In the genomic region with DNA sequence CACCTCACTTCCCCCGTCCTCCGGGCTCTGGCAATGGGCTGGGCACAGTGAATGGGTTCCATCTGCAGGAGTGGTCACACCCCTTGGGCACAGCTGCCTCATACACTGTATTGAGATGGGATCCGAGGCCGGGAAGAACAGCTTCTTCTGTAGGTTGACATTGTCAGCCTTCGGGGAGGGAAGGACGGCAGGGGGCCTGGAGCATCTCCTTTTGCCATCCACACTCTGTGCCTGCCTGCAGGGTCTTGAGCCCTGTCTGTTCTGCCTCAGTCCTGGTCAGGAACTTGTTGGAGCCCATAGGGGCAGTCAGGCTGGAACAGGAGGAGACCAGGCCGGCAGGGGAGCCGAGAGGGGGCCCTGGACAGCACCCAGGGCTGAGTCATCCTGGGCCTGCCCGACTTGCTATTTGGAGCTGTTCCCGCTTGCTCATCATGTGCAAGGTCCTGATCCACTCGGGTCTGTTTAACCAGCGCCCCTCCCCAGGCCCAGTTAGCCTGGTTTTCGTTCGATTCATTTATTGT, we compare ENCODE assay signal across 9 cellular contexts.
DNase-seq lines count a peak whose midpoint lies in the region; ATAC-seq and TF ChIP-seq lines count a peak whose summit lies in the region.
"Had no signal": no experiment of that assay in that cellular context is flagged by ENCODE, and none has a peak within 500 bp of the region (broad histone marks: within the 10 kb centered on the region; RNA-seq: fewer than 3 reads in every experiment).

No MANE protein-coding gene starts in this region.

- peaks cover 5 to 56% of the 10 kb centered on the region in 2 donors for H3K4me1 ChIP-seq in lung (ENCODE audit: control insufficient read depth in 2 of 2, insufficient read depth in 2 of 2, low read length in 2 of 2)
- peaks cover 100% of the 10 kb centered on the region for H3K4me1 ChIP-seq in vagina

- H3K36me3 ChIP-seq in lung (ENCODE audit: control insufficient read depth in 2 of 2, insufficient read depth in 2 of 2, low read length in 2 of 2) = no peaks in the 10 kb centered on the region
- no peaks in the 10 kb centered on the region for H3K36me3 ChIP-seq in vagina

- TF ChIP-seq CTCF in chondrocyte (IDR thresholded peaks at IDR 0.05) = peak; percentile 24
- no peak for TF ChIP-seq CTCF in lung (IDR thresholded peaks at IDR 0.05; ENCODE audit: control extremely low read depth, extremely low read depth)
- no peak for TF ChIP-seq CTCF in vagina (IDR thresholded peaks at IDR 0.05)

- no peaks in the 10 kb centered on the region for H3K9me3 ChIP-seq in lung (ENCODE audit: control insufficient read depth in 2 of 2, insufficient read depth in 1 of 2, low read length in 1 of 2)
- H3K9me3 ChIP-seq in vagina = no peaks in the 10 kb centered on the region

- peak overlapping the region; percentile 25 to 41 for H3K27ac ChIP-seq in lung (ENCODE audit: low read depth in 1 of 2, low read length in 1 of 2)
- H3K27ac ChIP-seq in vagina = peak overlapping the region; percentile 98

- H3K4me1 Mint-ChIP-seq in activated naive CD4-positive, alpha-beta T cell treated with anti-CD3 and anti-CD28 coated beads, Interleukin-2, amount 50 U/mL, for 24 hours = peaks cover 80% of the 10 kb centered on the region
- H3K4me1 Mint-ChIP-seq in chondrocyte (ENCODE audit: low read depth) = peaks cover 84% of the 10 kb centered on the region

- TF ChIP-seq POLR2A in vagina (IDR thresholded peaks at IDR 0.05) = no peak

- H3K27ac Mint-ChIP-seq in activated naive CD4-positive, alpha-beta T cell treated with anti-CD3 and anti-CD28 coated beads, Interleukin-2, amount 50 U/mL, for 24 hours = peak overlapping the region; percentile 17
- H3K27ac Mint-ChIP-seq in activated naive CD4-positive, alpha-beta T cell treated with anti-CD3 and anti-CD28 coated beads, Interleukin-2, amount 50 U/mL, for 72 hours = no peak overlapping the region
- H3K27ac Mint-ChIP-seq in chondrocyte (ENCODE audit: unreplicated experiment) = peak overlapping the region; percentile 93

- DNase-seq in activated naive CD4-positive, alpha-beta T cell treated with anti-CD3 and anti-CD28 coated beads, Interleukin-2, amount 50 U/mL, for 72 hours (ENCODE audit: low spot score in 2 of 2) = no peak
- DNase-seq in chondrocyte (ENCODE audit: low spot score) (no peak), lung (ENCODE audit: low spot score) (no peak), vagina (ENCODE audit: extremely low spot score in 2 of 2) (no peak), putamen (ENCODE audit: low spot score) (no peak), SIG-M5 treated with dmso at 0.1 percent for 504 hours (lab: John Stamatoyannopoulos, UW; ENCODE audit: unreplicated experiment) (no peak)
- DNase-seq: NCI-H2107 had no signal

- intact Hi-C loops in vagina (cut with DNase I) = loop anchor here (5.0 kb wide), 1 partner anchor 65 kb away; no protein-coding TSS in a partner anchor

- H3K27me3 ChIP-seq in lung (ENCODE audit: control insufficient read depth, insufficient read depth) (no peaks in the 10 kb centered on the region), vagina (no peaks in the 10 kb centered on the region)

- no peak overlapping the region for H3K4me3 Mint-ChIP-seq in activated naive CD4-positive, alpha-beta T cell treated with anti-CD3 and anti-CD28 coated beads, Interleukin-2, amount 50 U/mL, for 24 hours
- H3K4me3 Mint-ChIP-seq in chondrocyte (ENCODE audit: unreplicated experiment) = no peak overlapping the region

- no peaks in the 10 kb centered on the region for H3K27me3 Mint-ChIP-seq in activated naive CD4-positive, alpha-beta T cell treated with anti-CD3 and anti-CD28 coated beads, Interleukin-2, amount 50 U/mL, for 24 hours
- no peaks in the 10 kb centered on the region for H3K27me3 Mint-ChIP-seq in chondrocyte (ENCODE audit: low read depth)

- no peak overlapping the region for H3K4me3 ChIP-seq in lung
- H3K4me3 ChIP-seq in vagina = peak overlapping the region in 1 of 2 donors; percentile 3

- H3K9me3 Mint-ChIP-seq in activated naive CD4-positive, alpha-beta T cell treated with anti-CD3 and anti-CD28 coated beads, Interleukin-2, amount 50 U/mL, for 24 hours = no peaks in the 10 kb centered on the region
- H3K9me3 Mint-ChIP-seq in activated naive CD4-positive, alpha-beta T cell treated with anti-CD3 and anti-CD28 coated beads, Interleukin-2, amount 50 U/mL, for 72 hours = no peaks in the 10 kb centered on the region
- H3K9me3 Mint-ChIP-seq in chondrocyte (ENCODE audit: low read depth) = no peaks in the 10 kb centered on the region

- ATAC-seq in activated naive CD4-positive, alpha-beta T cell treated with anti-CD3 and anti-CD28 coated beads, Interleukin-2, amount 50 U/mL, for 72 hours = no peak
- ATAC-seq in lung (ENCODE audit: insufficient read depth, low FRiP score) = no peak
- ATAC-seq in GM21381 (IDR thresholded peaks at IDR 0.05; ENCODE audit: unreplicated experiment) = no peak

- H3K36me3 Mint-ChIP-seq in activated naive CD4-positive, alpha-beta T cell treated with anti-CD3 and anti-CD28 coated beads, Interleukin-2, amount 50 U/mL, for 24 hours = no peaks in the 10 kb centered on the region
- H3K36me3 Mint-ChIP-seq in activated naive CD4-positive, alpha-beta T cell treated with anti-CD3 and anti-CD28 coated beads, Interleukin-2, amount 50 U/mL, for 72 hours = no peaks in the 10 kb centered on the region
- no peaks in the 10 kb centered on the region for H3K36me3 Mint-ChIP-seq in chondrocyte (ENCODE audit: low read depth)

- WGBS in lung, 2 donors = 56 to 66% methylated on average over 14 of the region's 14 CpGs

Comparison
In these comparisons a context has a peak if more than half of its experiments do, and no peak if none do; other contexts are left out.
1. H3K27ac Mint-ChIP-seq: peak in activated naive CD4-positive, alpha-beta T cell treated with anti-CD3 and anti-CD28 coated beads, Interleukin-2, amount 50 U/mL, for 24 hours (single experiment) and chondrocyte (single experiment); none in activated naive CD4-positive, alpha-beta T cell treated with anti-CD3 and anti-CD28 coated beads, Interleukin-2, amount 50 U/mL, for 72 hours (0 of 2).